ENCODE assay signal across 8 cellular contexts in the genomic region with DNA sequence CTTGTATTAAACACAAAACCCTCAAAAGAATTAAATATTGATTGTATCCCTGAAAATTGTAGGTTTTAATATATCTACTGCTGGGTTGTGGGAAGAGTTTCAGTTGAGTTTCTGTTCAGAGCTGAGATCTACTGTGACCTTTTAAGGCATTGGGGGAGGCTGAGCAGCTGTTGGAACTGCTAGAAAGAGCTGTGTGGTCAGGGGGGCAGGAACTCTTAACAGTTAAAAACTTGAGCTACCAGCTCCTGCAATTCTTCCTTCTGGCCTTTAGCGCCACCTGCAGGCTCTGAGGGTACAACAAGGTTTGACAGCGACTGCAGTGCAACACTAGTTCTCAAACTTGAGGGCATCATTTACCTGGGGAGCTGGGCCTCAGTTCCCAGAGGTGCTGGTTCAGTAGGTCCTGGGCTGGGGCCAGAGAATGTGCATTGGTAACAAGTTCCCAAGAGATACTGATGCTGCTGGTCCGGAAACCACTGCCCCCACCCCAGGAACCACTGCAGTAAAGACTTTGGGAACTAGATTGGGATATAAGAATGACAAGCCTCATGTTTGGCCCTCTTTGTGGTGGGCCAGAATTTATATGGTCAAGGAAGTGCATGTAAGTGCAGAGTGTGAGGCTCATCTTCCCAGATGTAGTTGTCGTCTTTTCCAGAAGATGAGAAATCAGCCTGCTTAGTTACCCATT. TPM values are rescaled to one million over a fixed set of nuclear protein-coding genes. Genes with fewer than 3 reads are reported as not detected.
DNase-seq lines count a peak whose midpoint lies in the region; ATAC-seq lines count a peak whose summit lies in the region.

No MANE protein-coding gene starts in this region.

- H3K4me3 ChIP-seq in CD8-positive, alpha-beta memory T cell (ENCODE audit: low read length) = peak overlapping the region; percentile 90

- peak overlapping the region; percentile 67 to 98 (median 92) for H3K27ac Mint-ChIP-seq in CD8-positive, alpha-beta memory T cell
- peak overlapping the region; percentile 89 for H3K27ac Mint-ChIP-seq in activated CD4-positive, alpha-beta memory T cell treated with anti-CD3 and anti-CD28 coated beads, Interleukin-2, amount 10 ng/mL, durations not matched to agents 7 days and 5 days

- POLR2A ChIA-PET in CD8-positive, alpha-beta memory T cell (lab: Charles Lee) = interaction anchor here (0.5 to 2.9 kb wide), 9 partner anchors 17 to 976 kb away, joined by 3 to 21 read pairs (median 5); partner anchors contain the start of genes SPRYD7 and TRIM13
- POLR2A ChIA-PET in activated CD4-positive, alpha-beta memory T cell treated with anti-CD3 and anti-CD28 coated beads, Interleukin-2, amount 10 ng/mL, durations not matched to agents 7 days and 5 days (lab: Charles Lee) = interaction anchor here (0.7 to 7.6 kb wide), 25 partner anchors 10 to 976 kb away, joined by 3 to 247 read pairs (median 4); partner anchors contain the start of genes SPRYD7 and TRIM13

- peak; percentile 53 for ATAC-seq in GM19455 (IDR thresholded peaks at IDR 0.05; ENCODE audit: unreplicated experiment)
- ATAC-seq in HG03575 (IDR thresholded peaks at IDR 0.05; ENCODE audit: extremely low read depth, insufficient number of reproducible peaks, low FRiP score, unreplicated experiment) = peak; percentile 34

- H3K9me3 Mint-ChIP-seq in CD8-positive, alpha-beta memory T cell = no peaks in the 10 kb centered on the region
- no peaks in the 10 kb centered on the region for H3K9me3 Mint-ChIP-seq in activated CD4-positive, alpha-beta memory T cell treated with anti-CD3 and anti-CD28 coated beads, Interleukin-2, amount 10 ng/mL, durations not matched to agents 7 days and 5 days

- H3K4me3 Mint-ChIP-seq in CD8-positive, alpha-beta memory T cell = peak overlapping the region; percentile 85 to 97 (median 94)
- H3K4me3 Mint-ChIP-seq in activated CD4-positive, alpha-beta memory T cell treated with anti-CD3 and anti-CD28 coated beads, Interleukin-2, amount 10 ng/mL, durations not matched to agents 7 days and 5 days = peak overlapping the region; percentile 88

- no peaks in the 10 kb centered on the region for H3K27me3 Mint-ChIP-seq in CD8-positive, alpha-beta memory T cell
- no peaks in the 10 kb centered on the region for H3K27me3 Mint-ChIP-seq in activated CD4-positive, alpha-beta memory T cell treated with anti-CD3 and anti-CD28 coated beads, Interleukin-2, amount 10 ng/mL, durations not matched to agents 7 days and 5 days

- H3K27ac ChIP-seq in CD8-positive, alpha-beta memory T cell (ENCODE audit: low read depth, low read length) = peak overlapping the region; percentile 90

- H3K4me1 ChIP-seq in CD8-positive, alpha-beta memory T cell (ENCODE audit: insufficient read depth, low read length) = peaks cover 34% of the 10 kb centered on the region

- H3K36me3 Mint-ChIP-seq in CD8-positive, alpha-beta memory T cell = peaks cover 0 to 13% (median 0%) of the 10 kb centered on the region in 3 donors
- peaks cover 12% of the 10 kb centered on the region for H3K36me3 Mint-ChIP-seq in activated CD4-positive, alpha-beta memory T cell treated with anti-CD3 and anti-CD28 coated beads, Interleukin-2, amount 10 ng/mL, durations not matched to agents 7 days and 5 days (ENCODE audit: low read depth)

- H3K36me3 ChIP-seq in CD8-positive, alpha-beta memory T cell (ENCODE audit: insufficient read depth, low read length) = no peaks in the 10 kb centered on the region

- CTCF ChIA-PET in CD8-positive, alpha-beta memory T cell (lab: Charles Lee) = interaction anchor here (0.6 to 4.2 kb wide), 46 partner anchors 8 to 1119 kb away, joined by 3 to 44 read pairs (median 4); partner anchors contain the start of genes KPNA3, SPRYD7 and TRIM13
- CTCF ChIA-PET in activated CD4-positive, alpha-beta memory T cell treated with anti-CD3 and anti-CD28 coated beads, Interleukin-2, amount 10 ng/mL, durations not matched to agents 7 days and 5 days (lab: Charles Lee) = interaction anchor here (0.7 to 9.1 kb wide), 47 partner anchors 8 to 1120 kb away, joined by 3 to 131 read pairs (median 6); partner anchors contain the start of genes KPNA3, SPRYD7 and TRIM13

- peaks cover 52 to 65% (median 61%) of the 10 kb centered on the region in 3 donors for H3K4me1 Mint-ChIP-seq in CD8-positive, alpha-beta memory T cell
- peaks cover 60% of the 10 kb centered on the region for H3K4me1 Mint-ChIP-seq in activated CD4-positive, alpha-beta memory T cell treated with anti-CD3 and anti-CD28 coated beads, Interleukin-2, amount 10 ng/mL, durations not matched to agents 7 days and 5 days

- H3K27me3 ChIP-seq in CD8-positive, alpha-beta memory T cell (ENCODE audit: insufficient read depth, low read length, poor library complexity, severe bottlenecking) = no peaks in the 10 kb centered on the region

- DNase-seq in CD8-positive, alpha-beta memory T cell = peak; percentile 81 to 94 (median 83)
- DNase-seq in NCI-H82 treated with DMSO at 0.1 percent for 48 hours (lab: John Stamatoyannopoulos, UW; ENCODE audit: unreplicated experiment) (peak; percentile 92), medulla oblongata (ENCODE audit: extremely low spot score) (peak; percentile 93)
- peak; percentile 95 for DNase-seq in activated CD4-positive, alpha-beta memory T cell treated with anti-CD3 and anti-CD28 coated beads, Interleukin-2, amount 10 ng/mL, durations not matched to agents 7 days and 5 days
- DNase-seq in effector CD4-positive, alpha-beta T cell = peak; percentile 88
- peak; percentile 77 for DNase-seq in stimulated activated CD8-positive, alpha-beta memory T cell treated with anti-CD3 and anti-CD28 coated beads, Interleukin-15, amount 100 ng/mL, for 24 hours (ENCODE audit: low read depth)

- no peaks in the 10 kb centered on the region for H3K9me3 ChIP-seq in CD8-positive, alpha-beta memory T cell (ENCODE audit: low read length)

RNA-seq across cellular contexts. Expression of gene RNASEH2B, which starts 2.5 kb away (rescaled TPM):
- total RNA-seq in CD8-positive, alpha-beta memory T cell = 10 to 100 TPM; 62.1 to 70.7 TPM
- polyA plus RNA-seq in CD8-positive, alpha-beta memory T cell = 102 TPM
- total RNA-seq in activated CD4-positive, alpha-beta memory T cell treated with anti-CD3 and anti-CD28 coated beads, Interleukin-2, amount 10 ng/mL, durations not matched to agents 7 days and 5 days = 10 to 100 TPM; 87.4 to 90.5 TPM

Comparison
In these comparisons a context has a peak if more than half of its experiments do, and no peak if none do; other contexts are left out.
1. Peak in every context shown above with its lines: DNase-seq, ATAC-seq, H3K4me3 ChIP-seq and H3K27ac ChIP-seq.